ENCODE assay signal across 24 cellular contexts in the genomic region with DNA sequence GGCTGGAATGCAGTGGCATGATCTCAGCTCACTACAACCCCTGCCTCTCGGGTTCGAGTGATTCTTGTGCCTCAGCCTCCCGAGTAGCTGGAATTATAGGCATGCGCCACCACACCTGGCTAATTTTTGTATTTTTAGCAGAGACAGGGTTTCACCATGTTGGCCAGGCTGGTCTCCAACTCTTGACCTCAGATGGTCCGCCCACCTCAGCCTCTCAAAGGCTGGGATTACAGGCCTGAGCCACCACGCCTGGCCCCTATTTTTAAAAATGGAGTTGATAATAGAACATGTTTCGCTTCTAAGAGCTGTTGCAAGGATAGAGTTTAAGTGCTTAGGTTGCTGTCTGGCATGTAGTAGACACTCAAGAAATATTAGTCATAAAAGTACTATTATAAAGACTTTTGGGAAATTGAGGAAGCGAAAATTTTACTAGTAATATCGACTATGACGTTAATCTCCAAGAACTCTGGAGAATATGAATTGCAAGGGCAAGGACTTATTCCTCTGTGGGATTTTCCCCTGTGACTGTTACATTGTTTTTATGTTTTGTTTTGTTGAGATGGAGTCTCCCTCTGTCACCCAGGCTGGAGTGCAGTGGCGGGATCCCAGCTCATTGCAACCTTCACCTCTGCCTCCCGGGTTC. TPM values are rescaled to one million over a fixed set of nuclear protein-coding genes. Genes with fewer than 3 reads are reported as not detected.
DNase-seq lines count a peak whose midpoint lies in the region; ATAC-seq, FAIRE-seq and TF ChIP-seq lines count a peak whose summit lies in the region.
"Had no signal": no experiment of that assay in that cellular context is flagged by ENCODE, and none has a peak within 500 bp of the region (broad histone marks: within the 10 kb centered on the region; RNA-seq: fewer than 3 reads in every experiment).

No MANE protein-coding gene starts in this region.

- no peaks in the 10 kb centered on the region for H3K27me3 Mint-ChIP-seq in CD4-positive, alpha-beta T cell
- H3K27me3 Mint-ChIP-seq in chondrocyte (ENCODE audit: low read depth), result no peaks in the 10 kb centered on the region
- no peaks in the 10 kb centered on the region for H3K27me3 Mint-ChIP-seq in CD4-positive, alpha-beta memory T cell
- H3K27me3 Mint-ChIP-seq: activated CD4-positive, alpha-beta T cell treated with anti-CD3 and anti-CD28 coated beads, Interleukin-2, amount 10 ng/mL, durations not matched to agents 24 days and 14 days; naive thymus-derived CD8-positive, alpha-beta T cell had no signal

- peaks cover 52% of the 10 kb centered on the region for H3K36me3 Mint-ChIP-seq in CD4-positive, alpha-beta T cell (ENCODE audit: low read depth)
- peaks cover 7% of the 10 kb centered on the region for H3K36me3 Mint-ChIP-seq in chondrocyte (ENCODE audit: low read depth)
- peaks cover 8 to 36% of the 10 kb centered on the region in 2 donors for H3K36me3 Mint-ChIP-seq in CD4-positive, alpha-beta memory T cell

- no peak for TF ChIP-seq EP300 in sigmoid colon (IDR thresholded peaks at IDR 0.05)

- H3K4me1 ChIP-seq in sigmoid colon (peaks cover 0 to 56% (median 38%) of the 10 kb centered on the region in 4 donors), BE2C (no peaks in the 10 kb centered on the region)
- peaks cover 19% of the 10 kb centered on the region for H3K4me1 ChIP-seq in CD4-positive, alpha-beta memory T cell (ENCODE audit: insufficient read depth, low read length)

- H3K4me3 Mint-ChIP-seq in CD4-positive, alpha-beta T cell, result no peak overlapping the region
- no peak overlapping the region for H3K4me3 Mint-ChIP-seq in chondrocyte (ENCODE audit: unreplicated experiment)
- H3K4me3 Mint-ChIP-seq in CD4-positive, alpha-beta memory T cell, result no peak overlapping the region
- H3K4me3 Mint-ChIP-seq: activated CD4-positive, alpha-beta T cell treated with anti-CD3 and anti-CD28 coated beads, Interleukin-2, amount 10 ng/mL, durations not matched to agents 24 days and 14 days; naive thymus-derived CD8-positive, alpha-beta T cell had no signal

- H3K9me3 Mint-ChIP-seq in CD4-positive, alpha-beta T cell, result no peaks in the 10 kb centered on the region
- no peaks in the 10 kb centered on the region for H3K9me3 Mint-ChIP-seq in chondrocyte (ENCODE audit: low read depth)
- H3K9me3 Mint-ChIP-seq in CD4-positive, alpha-beta memory T cell, result no peaks in the 10 kb centered on the region
- H3K9me3 Mint-ChIP-seq: activated CD4-positive, alpha-beta T cell treated with anti-CD3 and anti-CD28 coated beads, Interleukin-2, amount 10 ng/mL, durations not matched to agents 24 days and 14 days; naive thymus-derived CD8-positive, alpha-beta T cell had no signal

- no peak for FAIRE-seq in GM12891 (lab: Jason Lieb, UNC)
- FAIRE-seq: frontal cortex, GM19239, K562, keratinocyte, TTC549 had no signal

- TF ChIP-seq POLR2A in GM12891 (IDR thresholded peaks at IDR 0.05; ENCODE audit: low read depth, low read length) (no peak), sigmoid colon (IDR thresholded peaks at IDR 0.05) (no peak)

- peak overlapping the region; percentile 58 for H3K27ac Mint-ChIP-seq in CD4-positive, alpha-beta T cell
- no peak overlapping the region for H3K27ac Mint-ChIP-seq in chondrocyte (ENCODE audit: unreplicated experiment)
- H3K27ac Mint-ChIP-seq in CD4-positive, alpha-beta memory T cell, result peak overlapping the region in 1 of 7 donors; percentile 68
- H3K27ac Mint-ChIP-seq: activated CD4-positive, alpha-beta T cell treated with anti-CD3 and anti-CD28 coated beads, Interleukin-2, amount 10 ng/mL, durations not matched to agents 24 days and 14 days had no signal

- no peaks in the 10 kb centered on the region for H3K9me3 ChIP-seq in CD4-positive, alpha-beta T cell (ENCODE audit: control insufficient read depth, low read length)
- H3K9me3 ChIP-seq in sigmoid colon (no peaks in the 10 kb centered on the region), BE2C (no peaks in the 10 kb centered on the region)
- no peaks in the 10 kb centered on the region for H3K9me3 ChIP-seq in CD4-positive, alpha-beta memory T cell (ENCODE audit: control insufficient read depth in 1 of 2, low read length in 2 of 2)

- intact Hi-C loops in CD4-positive, alpha-beta T cell (cut with DNase I, micrococcal nuclease), result no loop called here
- intact Hi-C loops in sigmoid colon (cut with DNase I), result no loop called here
- intact Hi-C loops in CD4-positive, alpha-beta memory T cell (cut with micrococcal nuclease), result no loop called here

- H3K36me3 ChIP-seq in sigmoid colon, result peaks cover 0 to 35% (median 3%) of the 10 kb centered on the region in 4 donors
- H3K36me3 ChIP-seq in BE2C, result peaks cover 40% of the 10 kb centered on the region
- no peaks in the 10 kb centered on the region for H3K36me3 ChIP-seq in CD4-positive, alpha-beta memory T cell (ENCODE audit: insufficient read depth, low read length)

- DNase-seq in CD4-positive, alpha-beta T cell, result no peak
- DNase-seq in GM12891 (ENCODE audit: insufficient read length, low spot score) (no peak), chondrocyte (ENCODE audit: low spot score) (peak; percentile 19), sigmoid colon (peak; percentile 24), BE2C (no peak)
- no peak for DNase-seq in CD4-positive, alpha-beta memory T cell
- DNase-seq in central memory CD4-positive, alpha-beta T cell, result no peak
- DNase-seq: activated CD4-positive, alpha-beta T cell treated with anti-CD3 and anti-CD28 coated beads, Interleukin-2, amount 10 ng/mL, durations not matched to agents 24 days and 14 days; activated CD8-positive, alpha-beta memory T cell treated with anti-CD3 and anti-CD28 coated beads, Interleukin-2, amount 50 U/mL, for 4 hours; activated naive CD4-positive, alpha-beta T cell; GM23248; mammary epithelial cell; naive thymus-derived CD8-positive, alpha-beta T cell; NCI-H146; OCI-M1; SHP77; stimulated activated CD4-positive, alpha-beta T cell treated with anti-CD3 and anti-CD28 coated beads, Interleukin-1b, Interleukin-23, amount 100 ng/mL, for 48 hours had no signal

- POLR2A ChIA-PET in CD4-positive, alpha-beta T cell (lab: Charles Lee), result no interaction called here
- POLR2A ChIA-PET in CD4-positive, alpha-beta memory T cell (lab: Charles Lee; ENCODE audit: partially characterized antibody), result no interaction called here

- H3K4me3 ChIP-seq in sigmoid colon, result no peak overlapping the region
- H3K4me3 ChIP-seq in BE2C (ENCODE audit: low read depth, low read length), result no peak overlapping the region
- no peak overlapping the region for H3K4me3 ChIP-seq in CD4-positive, alpha-beta memory T cell (ENCODE audit: low read length in 2 of 2)
- H3K4me3 ChIP-seq: GM23248, K562 had no signal

- CTCF ChIA-PET in CD4-positive, alpha-beta T cell (lab: Charles Lee), result no interaction called here
- CTCF ChIA-PET in CD4-positive, alpha-beta memory T cell (lab: Charles Lee; ENCODE audit: partially characterized antibody), result no interaction called here

- 90 to 92% methylated on average over 12 of the region's 12 CpGs for WGBS in sigmoid colon, 2 donors

- no peak for ATAC-seq in CD4-positive, alpha-beta T cell (ENCODE audit: poor library complexity)
- no peak for ATAC-seq in HG03196 (IDR thresholded peaks at IDR 0.05; ENCODE audit: unreplicated experiment)
- ATAC-seq: K562; naive thymus-derived CD8-positive, alpha-beta T cell had no signal

- no peak for TF ChIP-seq CTCF in CD4-positive, alpha-beta T cell (IDR thresholded peaks at IDR 0.05)
- TF ChIP-seq CTCF in chondrocyte (IDR thresholded peaks at IDR 0.05) (no peak), sigmoid colon (IDR thresholded peaks at IDR 0.05) (no peak), BE2C (IDR thresholded peaks at IDR 0.05; ENCODE audit: low read depth, low read length) (no peak)

- H3K27me3 ChIP-seq in CD4-positive, alpha-beta T cell (ENCODE audit: control insufficient read depth, insufficient read depth, low read length), result no peaks in the 10 kb centered on the region
- no peaks in the 10 kb centered on the region for H3K27me3 ChIP-seq in sigmoid colon
- no peaks in the 10 kb centered on the region for H3K27me3 ChIP-seq in BE2C
- H3K27me3 ChIP-seq in CD4-positive, alpha-beta memory T cell (ENCODE audit: insufficient read depth, low read length), result no peaks in the 10 kb centered on the region

- no peak overlapping the region for H3K27ac ChIP-seq in CD4-positive, alpha-beta T cell (ENCODE audit: low read depth, low read length)
- no peak overlapping the region for H3K27ac ChIP-seq in sigmoid colon
- no peak overlapping the region for H3K27ac ChIP-seq in CD4-positive, alpha-beta memory T cell (ENCODE audit: low read depth, low read length)
- H3K27ac ChIP-seq: GM23248, parathyroid adenoma had no signal

- peaks cover 68% of the 10 kb centered on the region for H3K4me1 Mint-ChIP-seq in CD4-positive, alpha-beta T cell (ENCODE audit: low read depth)
- H3K4me1 Mint-ChIP-seq in chondrocyte (ENCODE audit: low read depth), result peaks cover 44% of the 10 kb centered on the region
- H3K4me1 Mint-ChIP-seq in CD4-positive, alpha-beta memory T cell, result peaks cover 29 to 63% (median 47%) of the 10 kb centered on the region in 4 donors

TF ChIP-seq in GM12891, 5 proteins besides CTCF, POLR2A, EP300 and RAD21:
- no peak for TF ChIP-seq TAF1 (IDR thresholded peaks at IDR 0.05; ENCODE audit: low read depth, low read length)
- TF ChIP-seq PAX5 (IDR thresholded peaks at IDR 0.05; ENCODE audit: insufficient read depth, low read length, severe bottlenecking), result no peak
- TF ChIP-seq SPI1 (IDR thresholded peaks at IDR 0.05; ENCODE audit: low read depth, low read length), result peak; percentile 72
TF ChIP-seq in GM12891: peak in this region for 1.

RNA-seq across cellular contexts. Expression of gene GTF2I, which starts 7.9 kb away (rescaled TPM):
- total RNA-seq in CD4-positive, alpha-beta T cell, result 100 to 1,000 TPM; 105 to 109 TPM
- 62.3 TPM for polyA plus RNA-seq in GM12891 (2012; ENCODE audit: low read depth, missing spikeins)
- total RNA-seq in chondrocyte (157 to 234 TPM (median 160 TPM) in 3 replicates), sigmoid colon (100 to 1,000 TPM; 113 to 181 (median 142) TPM)
- polyA plus RNA-seq in sigmoid colon, result 10 to 100 TPM in 2 of 3 donors, 1 to 10 TPM in 1; 9.6 to 40.0 (median 26.4) TPM
- 115 TPM for polyA plus RNA-seq in BE2C (2012; ENCODE audit: insufficient read depth, insufficient read length, low read depth)
- 100 to 1,000 TPM; 144 to 156 TPM for total RNA-seq in CD4-positive, alpha-beta memory T cell
- 10 to 100 TPM; 20.5 to 75.1 TPM for polyA plus RNA-seq in CD4-positive, alpha-beta memory T cell

Comparison
In these comparisons a context has a peak if more than half of its experiments do, and no peak if none do; other contexts are left out.
1. DNase-seq: peak in chondrocyte (single experiment) and sigmoid colon (single experiment); none in CD4-positive, alpha-beta T cell (0 of 10), GM12891 (single experiment), BE2C (single experiment), CD4-positive, alpha-beta memory T cell (0 of 5) and central memory CD4-positive, alpha-beta T cell (single experiment).